In genomic region chr22:48675141-48675827, GRCh38 we compare ENCODE assay signal across 19 cellular contexts.
A peak's percentile ranks its signal among the peaks of the same experiment; 100 is the strongest.
DNase-seq lines count a peak whose midpoint lies in the region; ATAC-seq, FAIRE-seq and TF ChIP-seq lines count a peak whose summit lies in the region.
"Had no signal": no experiment of that assay in that cellular context is flagged by ENCODE, and none has a peak within 500 bp of the region (broad histone marks: within the 10 kb centered on the region; RNA-seq: fewer than 3 reads in every experiment).

No MANE protein-coding gene starts in this region.

- DNase-seq in Right ventricle myocardium inferior (ENCODE audit: missing footprints): peak; percentile 33
- DNase-seq in right atrium auricular region (ENCODE audit: low spot score): no peak
- peak; percentile 17 for DNase-seq in left ventricle myocardium superior
- no peak for DNase-seq in left ventricle myocardium inferior
- peak; percentile 39 for DNase-seq in kidney
- no peak for DNase-seq in erythroblast (lab: John Stamatoyannopoulos, UW)
- DNase-seq in DMS153 treated with DMSO at 0.1 percent for 48 hours (lab: John Stamatoyannopoulos, UW; ENCODE audit: unreplicated experiment): no peak
- DNase-seq: C1 segment of cervical spinal cord; Calu3; CD4-positive, alpha-beta memory T cell; COR-L47; DMS53; DMS79 treated with DMSO at 0.1 percent for 48 hours; GF-D8; H9 had no signal

- TF ChIP-seq CTCF in right atrium auricular region (IDR thresholded peaks at IDR 0.05) (no peak), left ventricle myocardium inferior (IDR thresholded peaks at IDR 0.05; ENCODE audit: borderline replicate concordance) (no peak), kidney (IDR thresholded peaks at IDR 0.05; ENCODE audit: borderline replicate concordance, extremely low read depth, insufficient read depth) (no peak)

- no peaks in the 10 kb centered on the region for H3K4me1 ChIP-seq in right atrium auricular region
- H3K4me1 ChIP-seq in left ventricle myocardium inferior: no peaks in the 10 kb centered on the region
- no peaks in the 10 kb centered on the region for H3K4me1 ChIP-seq in kidney (ENCODE audit: control insufficient read depth in 1 of 2, insufficient read depth in 1 of 2, low read depth in 1 of 2, low read length in 2 of 2)

- H3K9ac ChIP-seq in kidney (ENCODE audit: low read length in 2 of 2): no peak overlapping the region

- ATAC-seq in Right ventricle myocardium inferior: no peak
- ATAC-seq in left ventricle myocardium superior: no peak
- ATAC-seq: GM23338, HCT116 had no signal

- H3K36me3 ChIP-seq in right atrium auricular region: no peaks in the 10 kb centered on the region
- H3K36me3 ChIP-seq in left ventricle myocardium inferior: no peaks in the 10 kb centered on the region
- no peaks in the 10 kb centered on the region for H3K36me3 ChIP-seq in kidney (ENCODE audit: control insufficient read depth in 1 of 2, insufficient read depth in 2 of 2, low read length in 2 of 2)

- H3K27me3 ChIP-seq in right atrium auricular region: no peaks in the 10 kb centered on the region
- H3K27me3 ChIP-seq in left ventricle myocardium inferior (ENCODE audit: low read depth): peaks cover 14% of the 10 kb centered on the region

- peaks cover 0 to 21% of the 10 kb centered on the region in 2 donors for H3K9me3 ChIP-seq in right atrium auricular region
- peaks cover 30% of the 10 kb centered on the region for H3K9me3 ChIP-seq in left ventricle myocardium inferior (replicated peaks)
- peaks cover 0 to 4% of the 10 kb centered on the region in 2 donors for H3K9me3 ChIP-seq in kidney (ENCODE audit: control insufficient read depth in 1 of 2, low read length in 2 of 2)

- intact Hi-C loops in Right ventricle myocardium inferior (cut with DNase I): no loop called here
- intact Hi-C loops in left ventricle myocardium superior (cut with micrococcal nuclease): no loop called here
- intact Hi-C loops in left ventricle myocardium inferior (cut with micrococcal nuclease): no loop called here
- intact Hi-C loops in kidney (cut with DNase I): no loop called here

- no peak for FAIRE-seq in kidney (lab: Jason Lieb, UNC)
- FAIRE-seq: GM12891, GM18507 had no signal

- no peak for TF ChIP-seq POLR2A in erythroblast (IDR thresholded peaks at IDR 0.05; ENCODE audit: low read length)

- H3K4me3 ChIP-seq in right atrium auricular region (no peak overlapping the region), left ventricle myocardium inferior (no peak overlapping the region), kidney (ENCODE audit: low read length in 2 of 2) (no peak overlapping the region)
- H3K4me3 ChIP-seq: GM23338 had no signal

- H3K27ac ChIP-seq in right atrium auricular region: no peak overlapping the region
- no peak overlapping the region for H3K27ac ChIP-seq in left ventricle myocardium inferior (replicated peaks)
- H3K27ac ChIP-seq in kidney (ENCODE audit: low read depth in 2 of 2, low read length in 2 of 2): no peak overlapping the region

Comparison
In these comparisons a context has a peak if more than half of its experiments do, and no peak if none do; other contexts are left out.
1. DNase-seq: peak in Right ventricle myocardium inferior (single experiment), left ventricle myocardium superior (single experiment) and kidney (single experiment); none in right atrium auricular region (single experiment), left ventricle myocardium inferior (single experiment), erythroblast (0 of 2) and DMS153 treated with DMSO at 0.1 percent for 48 hours (single experiment).